Comparison of ENCODE assay signal across 21 cellular contexts in genomic region chr10:718143-718700, GRCh38. TPM values are rescaled to one million over a fixed set of nuclear protein-coding genes. Genes with fewer than 3 reads are reported as not detected.
DNase-seq lines count a peak whose midpoint lies in the region; ATAC-seq, FAIRE-seq and TF ChIP-seq lines count a peak whose summit lies in the region.
"Had no signal": no experiment of that assay in that cellular context is flagged by ENCODE, and none has a peak within 500 bp of the region (broad histone marks: within the 10 kb centered on the region; RNA-seq: fewer than 3 reads in every experiment).

No MANE protein-coding gene starts in this region.

- no peak for ATAC-seq in HepG2
- ATAC-seq in right lobe of liver: no peak
- ATAC-seq: HCT116 had no signal

- H3K9me3 ChIP-seq in HepG2 (ENCODE audit: low read length) (peaks cover 6% of the 10 kb centered on the region; the same call in 1 of the 2 replicates), right lobe of liver (peaks cover 0 to 8% (median 0%) of the 10 kb centered on the region in 4 donors), NT2/D1 (ENCODE audit: insufficient read depth, low read length) (peaks cover 8% of the 10 kb centered on the region; the same call in 1 of the 2 replicates)

- H3K79me2 ChIP-seq in HepG2 (ENCODE audit: insufficient read depth, low read length): no peaks in the 10 kb centered on the region

- H3K36me3 ChIP-seq in HepG2 (replicated peaks in 1 of 2; ENCODE audit: control insufficient read depth in 1 of 2, insufficient read depth in 2 of 2, low read length in 2 of 2): no peaks in the 10 kb centered on the region
- H3K36me3 ChIP-seq in right lobe of liver: no peaks in the 10 kb centered on the region
- H3K36me3 ChIP-seq in NT2/D1 (ENCODE audit: insufficient read depth, insufficient read length, low read length): no peaks in the 10 kb centered on the region
- H3K36me3 ChIP-seq: BLaER1 had no signal

- H3K4me2 ChIP-seq in HepG2 (ENCODE audit: low read depth, low read length): no peak overlapping the region
- H3K4me2 ChIP-seq: BLaER1 had no signal

- POLR2A ChIA-PET in HepG2 (lab: Yijun Ruan, JAX): no interaction called here

- H3K4me1 ChIP-seq in HepG2 (ENCODE audit: insufficient read depth, low read length) (peaks cover 3% of the 10 kb centered on the region), right lobe of liver (no peaks in the 10 kb centered on the region), NT2/D1 (ENCODE audit: insufficient read depth, insufficient read length) (no peaks in the 10 kb centered on the region)
- H3K4me1 ChIP-seq: BLaER1 had no signal

- no peak overlapping the region for H3K27ac ChIP-seq in HepG2 (ENCODE audit: extremely low read length, insufficient read depth, low read length)
- H3K27ac ChIP-seq in right lobe of liver: no peak overlapping the region
- H3K27ac ChIP-seq: BLaER1, HL-60 had no signal

- H3K9ac ChIP-seq in HepG2 (ENCODE audit: insufficient read depth, low read depth, low read length) (no peak overlapping the region), NT2/D1 (ENCODE audit: insufficient read length, low read depth) (no peak overlapping the region)
- H3K9ac ChIP-seq: BLaER1 had no signal

- TF ChIP-seq CTCF in HepG2 (CRISPR knock-in tag; IDR thresholded peaks at IDR 0.05) (no peak), right lobe of liver (IDR thresholded peaks at IDR 0.05) (no peak)

- BruUV-seq in HepG2 (replicated peaks; lab: Mats Ljungman, UMichigan): no TSS peak

- intact Hi-C loops in HepG2 (cut with micrococcal nuclease; ENCODE audit: unreplicated experiment): no loop called here
- intact Hi-C loops in right lobe of liver (cut with DNase I): no loop called here

- TF ChIP-seq RAD21 in HepG2 (CRISPR knock-in tag; IDR thresholded peaks at IDR 0.05): no peak

- H3K4me3 ChIP-seq in HepG2 (replicated peaks in 1 of 3; ENCODE audit: insufficient read depth in 1 of 3, low read depth in 2 of 3, low read length in 3 of 3) (no peak overlapping the region), right lobe of liver (no peak overlapping the region), NT2/D1 (ENCODE audit: insufficient read length, low read depth) (no peak overlapping the region)
- H3K4me3 ChIP-seq: BLaER1 had no signal

- TF ChIP-seq POLR2A in HepG2 (IDR thresholded peaks at IDR 0.05; ENCODE audit: insufficient read depth in 1 of 2, low read depth in 2 of 2, low read length in 2 of 2) (no peak), right lobe of liver (IDR thresholded peaks at IDR 0.05) (no peak)

- DNase-seq in HepG2 (ENCODE audit: low spot score) (peak; percentile 36), right lobe of liver (no peak), NT2/D1 (ENCODE audit: low read depth, low spot score) (peak; percentile 3), NCI-H1092 treated with DMSO at 0.1 percent for 48 hours (lab: John Stamatoyannopoulos, UW) (no peak)
- DNase-seq in effector CD8-positive, alpha-beta T cell (lab: John Stamatoyannopoulos, UW): peak; percentile 1
- DNase-seq in activated CD4-positive, alpha-beta T cell treated with anti-CD3 and anti-CD28 coated beads for 1 hour: no peak
- DNase-seq: Calu3; CD4-positive, alpha-beta memory T cell; GDM1; GOT3; H7; HFFc6; IMR-90; KBM-7 had no signal

- no peak for FAIRE-seq in HepG2 (lab: Jason Lieb, UNC)
- FAIRE-seq: A204.1, GM12892, GM18507 had no signal

- in situ Hi-C loops in HepG2 (cut with HindIII; ENCODE audit: extremely low pct_ligation_motif_present, low pct_unique_long_range_greater_than_20kb): no loop called here

- H3K27me3 ChIP-seq in HepG2 (ENCODE audit: control insufficient read depth in 1 of 2, insufficient read depth in 2 of 2, low read length in 2 of 2) (peaks cover 0 to 16% of the 10 kb centered on the region in 2 experiments; a peak in 3 of 5 replicates), right lobe of liver (no peaks in the 10 kb centered on the region), NT2/D1 (ENCODE audit: insufficient read depth, insufficient read length) (no peaks in the 10 kb centered on the region)
- H3K27me3 ChIP-seq: BLaER1 had no signal

- WGBS in HepG2 (ENCODE audit: low lambda C conversion rate): 28% methylated on average over 6 of the region's 6 CpGs
- 84% methylated on average over 5 of the region's 6 CpGs for WGBS in right lobe of liver (ENCODE audit: insufficient coverage, low coverage, low lambda C conversion rate, missing lambda C conversion rate)

- TF ChIP-seq EP300 in HepG2 (IDR thresholded peaks at IDR 0.05; ENCODE audit: low read depth in 2 of 2, low read length in 2 of 2) (no peak), HepG2 (CRISPR knock-in tag; IDR thresholded peaks at IDR 0.05; ENCODE audit: borderline replicate concordance) (no peak)

- no peaks in the 10 kb centered on the region for H4K20me1 ChIP-seq in HepG2 (ENCODE audit: insufficient read depth, low read length)
- H4K20me1 ChIP-seq: BLaER1 had no signal

- CTCF ChIA-PET in HepG2 (lab: Yijun Ruan, JAX; ENCODE audit: low intra/inter-chr PET ratio, low total read pairs): no interaction called here

- H2AFZ ChIP-seq in HepG2 (ENCODE audit: low read length): no peak overlapping the region

TF ChIP-seq in HepG2, 621 proteins besides CTCF, POLR2A, EP300 and RAD21:
- TF ChIP-seq DMAP1 (CRISPR knock-in tag; IDR thresholded peaks at IDR 0.05): no peak
- TF ChIP-seq ZNF441 (CRISPR knock-in tag; IDR thresholded peaks at IDR 0.05; ENCODE audit: borderline replicate concordance): no peak
- TF ChIP-seq ZNF670 (CRISPR knock-in tag; IDR thresholded peaks at IDR 0.05; ENCODE audit: borderline replicate concordance): no peak
- TF ChIP-seq CBFB (CRISPR knock-in tag; IDR thresholded peaks at IDR 0.05): no peak

RNA-seq across cellular contexts. Expression of gene DIP2C, which starts 28.8 kb away (rescaled TPM):
- total RNA-seq in HepG2 (2016; rRNA removed; fragmentation: Illumina TruSeq; extraction: Trizol) (2.2 and 2.7 TPM in 2 replicates), right lobe of liver (10 to 100 TPM in 5 of 6 experiments, 1 to 10 TPM in 1; 8.0 to 13.5 (median 11.7) TPM)
- total RNA-seq in HepG2 (2016; cell fraction: cytosol; rRNA removed; fragmentation: Illumina TruSeq; extraction: Trizol; ENCODE audit: low read depth): 4.0 and 4.2 TPM in 2 replicates
- total RNA-seq in HepG2 (2016; cell fraction: insoluble cytoplasmic fraction; rRNA removed; fragmentation: Illumina TruSeq; extraction: Trizol): 2.2 and 2.3 TPM in 2 replicates
- total RNA-seq in HepG2 (2016; cell fraction: membrane; rRNA removed; fragmentation: Illumina TruSeq; extraction: Trizol): 2.5 and 3.0 TPM in 2 replicates
- total RNA-seq in HepG2 (2016; cell fraction: nucleus; rRNA removed; fragmentation: Illumina TruSeq; extraction: Trizol): 2.7 and 3.4 TPM in 2 replicates
- 2.7 and 3.0 TPM in 2 replicates for polyA plus RNA-seq in HepG2 (2011; rRNA removed)
- polyA plus RNA-seq in HepG2 (2011; cell fraction: cytosol; rRNA removed): 2.9 and 3.2 TPM in 2 replicates
- 8.3 and 9.5 TPM in 2 replicates for polyA plus RNA-seq in HepG2 (2011; cell fraction: nucleus; rRNA removed)
- polyA plus RNA-seq in HepG2 (2012): 3.6 and 4.9 TPM in 2 replicates
- 0.23 TPM in 2 replicates for polyA plus RNA-seq in HepG2 (2016; cell fraction: cytosol; fragmentation: Illumina TruSeq; extraction: Trizol; ENCODE audit: low read depth)
- 2.0 and 2.4 TPM in 2 replicates for polyA plus RNA-seq in HepG2 (2016; cell fraction: insoluble cytoplasmic fraction; fragmentation: Illumina TruSeq; extraction: Trizol; ENCODE audit: low read depth)
- 0.55 and 0.69 TPM in 2 replicates for polyA plus RNA-seq in HepG2 (2016; cell fraction: membrane; fragmentation: Illumina TruSeq; extraction: Trizol; ENCODE audit: low read depth)
- 4.2 and 4.7 TPM in 2 replicates for polyA plus RNA-seq in HepG2 (2016; cell fraction: nucleus; fragmentation: Illumina TruSeq; extraction: Trizol; ENCODE audit: insufficient read depth, low read depth)
- polyA minus RNA-seq in HepG2 (2011; rRNA and poly(A)+ RNA removed; ENCODE audit: low replicate concordance): 0.70 and 7.2 TPM in 2 replicates
- polyA minus RNA-seq in HepG2 (2011; cell fraction: cytosol; rRNA and poly(A)+ RNA removed): 3.9 and 4.3 TPM in 2 replicates
- 7.5 and 9.1 TPM in 2 replicates for polyA minus RNA-seq in HepG2 (2011; cell fraction: nucleus; rRNA and poly(A)+ RNA removed)
- polyA plus RNA-seq: CD14-positive monocyte had no signal

Comparison
In these comparisons a context has a peak if more than half of its experiments do, and no peak if none do; other contexts are left out.
1. DNase-seq: peak in HepG2 (single experiment), NT2/D1 (single experiment) and effector CD8-positive, alpha-beta T cell (single experiment); none in right lobe of liver (0 of 3), activated CD4-positive, alpha-beta T cell treated with anti-CD3 and anti-CD28 coated beads for 1 hour (single experiment) and NCI-H1092 treated with DMSO at 0.1 percent for 48 hours (single experiment).